In genomic region chr1:210796421-210796820, GRCh38 we compare ENCODE assay signal across 27 cellular contexts.
"Had no signal": no experiment of that assay in that cellular context is flagged by ENCODE, and none has a peak within 500 bp of the region (broad histone marks: within the 10 kb centered on the region; RNA-seq: fewer than 3 reads in every experiment).

No MANE protein-coding gene starts in this region.

- H3K4me3 ChIP-seq: ascending aorta, body of pancreas, SJCRH30 had no signal

- H3K9ac ChIP-seq: KMS-11, SK-N-SH had no signal

- H3K36me3 ChIP-seq: ascending aorta, SJCRH30 had no signal

- H3K27ac ChIP-seq: ascending aorta, body of pancreas, KMS-11, RWPE1, SJCRH30 had no signal

- DNase-seq: activated CD4-positive, alpha-beta T cell treated with anti-CD3 and anti-CD28 coated beads for 48 hours; activated CD4-positive, alpha-beta T cell treated with anti-CD3 and anti-CD28 coated beads, Interleukin-2, amount 50 U/mL, for 4 hours; activated CD4-positive, CD25-positive, alpha-beta regulatory T cell treated with anti-CD3 and anti-CD28 coated beads, Interleukin-2, amount 50 U/mL, for 72 hours; activated CD8-positive, alpha-beta memory T cell treated with anti-CD3 and anti-CD28 coated beads, Interleukin-2, amount 50 U/mL, for 48 hours; activated CD8-positive, alpha-beta T cell treated with anti-CD3 and anti-CD28 coated beads, Interleukin-2, amount 10 ng/mL, durations not matched to agents 7 days and 5 days; activated effector memory CD4-positive, alpha-beta T cell treated with Interleukin-2 at 50 U/mL for 16 hours; activated naive CD4-positive, alpha-beta T cell; activated T-cell treated with anti-CD3 and anti-CD28 coated beads, Interleukin-2, amount 50 U/mL, for 1 hour; body of pancreas; NCI-H1092; NCI-H1417; NCI-H1694; NCI-H2029; NCI-H2107; NCI-H510A treated with DMSO at 0.1 percent for 48 hours; NCI-H748 treated with DMSO at 0.1 percent for 48 hours; OCI-M1; Right ventricle myocardium superior; SJCRH30; SK-N-SH; T-helper 1 cell had no signal

- FAIRE-seq: bronchial epithelial cell had no signal

- H3K27me3 ChIP-seq: ascending aorta, body of pancreas, SJCRH30 had no signal

- H3K4me1 ChIP-seq: ascending aorta, body of pancreas, SJCRH30 had no signal

- H3K9me3 ChIP-seq: ascending aorta, body of pancreas, SJCRH30, SK-N-SH had no signal

- ATAC-seq: activated CD8-positive, alpha-beta T cell treated with anti-CD3 and anti-CD28 coated beads, Interleukin-2, amount 10 ng/mL, durations not matched to agents 7 days and 5 days; body of pancreas; Panc1; WTC11 had no signal
